In the genomic region with DNA sequence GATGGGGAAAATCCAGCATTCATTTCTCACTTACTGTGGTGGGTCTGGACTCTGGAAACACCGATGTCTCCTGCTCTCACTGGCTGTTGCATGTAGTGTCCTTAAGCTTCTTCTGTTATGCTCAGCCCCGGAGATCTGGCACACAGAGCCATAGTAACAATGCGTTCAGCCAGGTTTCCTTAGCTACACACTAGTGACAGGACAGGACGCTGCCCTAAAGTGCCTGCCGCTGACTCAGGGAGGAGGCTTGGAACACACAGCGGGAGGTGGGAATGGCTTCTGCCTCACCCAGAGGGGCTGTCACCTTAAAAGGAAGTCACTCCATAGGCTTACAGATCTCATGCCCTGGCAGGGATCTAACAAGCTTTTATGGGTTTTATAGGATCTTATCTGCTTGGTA, we compare ENCODE assay signal across 9 cellular contexts.
DNase-seq lines count a peak whose midpoint lies in the region; ATAC-seq and TF ChIP-seq lines count a peak whose summit lies in the region.
"Had no signal": no experiment of that assay in that cellular context is flagged by ENCODE, and none has a peak within 500 bp of the region (broad histone marks: within the 10 kb centered on the region; RNA-seq: fewer than 3 reads in every experiment).

No MANE protein-coding gene starts in this region.

- no peaks in the 10 kb centered on the region for H3K36me3 Mint-ChIP-seq in T-helper 17 cell (ENCODE audit: low read depth)

- peak overlapping the region; percentile 53; the same call in 1 of the 2 replicates for H3K9ac ChIP-seq in SK-N-SH

- 0 out of 4 replicates have a peak, but pooled peaks of 1 of the 2 experiments have one; percentile 6 for TF ChIP-seq EP300 in SK-N-SH (IDR thresholded peaks at IDR 0.05; ENCODE audit: borderline replicate concordance in 1 of 2, low read depth in 1 of 2, low read length in 1 of 2)

- POLR2A ChIA-PET in SK-N-SH (lab: Yijun Ruan, JAX): interaction anchor here (0.6 kb wide), 1 partner anchor 34 kb away, joined by 4 read pairs; no protein-coding TSS in a partner anchor

- H3K27ac ChIP-seq in SK-N-SH (ENCODE audit: low read depth in 2 of 2, low read length in 1 of 2): peak overlapping the region; percentile 57 to 94
- H3K27ac ChIP-seq: vagina had no signal

- H3K9me3 ChIP-seq in SK-N-SH (no peaks in the 10 kb centered on the region), T-helper 17 cell (ENCODE audit: control insufficient read depth, low read length, poor library complexity, severe bottlenecking) (no peaks in the 10 kb centered on the region)
- H3K9me3 ChIP-seq: vagina had no signal

- DNase-seq in H4 (ENCODE audit: low spot score) (peak; percentile 82), SK-N-SH (peak; percentile 57), glomerular visceral epithelial cell (ENCODE audit: extremely low spot score) (peak; percentile 47), putamen (ENCODE audit: low spot score) (peak; percentile 14), T-helper 17 cell (no peak)
- DNase-seq in stimulated activated CD4-positive, alpha-beta T cell treated with anti-CD3 and anti-CD28 coated beads, Interleukin-2, amount 100 ng/mL, for 24 hours: no peak

- no peaks in the 10 kb centered on the region for H3K79me2 ChIP-seq in SK-N-SH (ENCODE audit: insufficient read depth)

- peaks cover 5 to 43% of the 10 kb centered on the region in 2 experiments; a peak in 3 of 4 replicates for H3K4me1 ChIP-seq in SK-N-SH (ENCODE audit: control insufficient read depth in 1 of 2, insufficient read depth in 2 of 2, low read depth in 1 of 2, low read length in 1 of 2)

- H4K20me1 ChIP-seq in SK-N-SH (ENCODE audit: insufficient read depth): no peaks in the 10 kb centered on the region

- H3F3A ChIP-seq in SK-N-SH (replicated peaks; ENCODE audit: insufficient read depth): peaks cover 6% of the 10 kb centered on the region

- H3K9me2 ChIP-seq in SK-N-SH: no peaks in the 10 kb centered on the region

- H3K36me3 ChIP-seq in SK-N-SH (replicated peaks in 1 of 2; ENCODE audit: control insufficient read depth in 1 of 2, insufficient read depth in 2 of 2, low read length in 1 of 2): no peaks in the 10 kb centered on the region
- H3K36me3 ChIP-seq: vagina had no signal

- 3% methylated on average over 4 of the region's 6 CpGs for WGBS in SK-N-SH (ENCODE audit: low lambda C conversion rate)

- H3K27me3 Mint-ChIP-seq in T-helper 17 cell: peaks cover 7% of the 10 kb centered on the region

- no peaks in the 10 kb centered on the region for H3K4me1 Mint-ChIP-seq in T-helper 17 cell

- H2AFZ ChIP-seq in SK-N-SH (ENCODE audit: low read depth): peak overlapping the region; percentile 69

- H3K4me3 Mint-ChIP-seq in T-helper 17 cell: no peak overlapping the region

- TF ChIP-seq RAD21 in SK-N-SH (IDR thresholded peaks at IDR 0.05; ENCODE audit: low read length): peak; percentile 16

- no peak for TF ChIP-seq CTCF in SK-N-SH (IDR thresholded peaks at IDR 0.05)

- peak overlapping the region; percentile 32 to 43 for H3K4me3 ChIP-seq in SK-N-SH (ENCODE audit: low read depth in 2 of 2, low read length in 1 of 2)
- H3K4me3 ChIP-seq: vagina had no signal

- ATAC-seq in HG02610 (IDR thresholded peaks at IDR 0.05; ENCODE audit: unreplicated experiment) (no peak), HG03565 (IDR thresholded peaks at IDR 0.05; ENCODE audit: unreplicated experiment) (no peak), T-helper 17 cell (no peak)

- H3K4me2 ChIP-seq in SK-N-SH: peak overlapping the region; percentile 77

- CTCF ChIA-PET in SK-N-SH (lab: Yijun Ruan, JAX): interaction anchor here (0.9 kb wide), 1 partner anchor 380 kb away, joined by 4 read pairs; no protein-coding TSS in a partner anchor

- no peaks in the 10 kb centered on the region for H3K27me3 ChIP-seq in SK-N-SH (ENCODE audit: insufficient read depth)
- H3K27me3 ChIP-seq: vagina had no signal

- no peak overlapping the region for H3K27ac Mint-ChIP-seq in T-helper 17 cell

TF ChIP-seq in SK-N-SH, 30 proteins besides CTCF, POLR2A, EP300 and RAD21 (continues in another document):
- peak; percentile 13; the same call in 1 of the 2 replicates for TF ChIP-seq TCF12 (IDR thresholded peaks at IDR 0.05)
- TF ChIP-seq, protein P1, sequence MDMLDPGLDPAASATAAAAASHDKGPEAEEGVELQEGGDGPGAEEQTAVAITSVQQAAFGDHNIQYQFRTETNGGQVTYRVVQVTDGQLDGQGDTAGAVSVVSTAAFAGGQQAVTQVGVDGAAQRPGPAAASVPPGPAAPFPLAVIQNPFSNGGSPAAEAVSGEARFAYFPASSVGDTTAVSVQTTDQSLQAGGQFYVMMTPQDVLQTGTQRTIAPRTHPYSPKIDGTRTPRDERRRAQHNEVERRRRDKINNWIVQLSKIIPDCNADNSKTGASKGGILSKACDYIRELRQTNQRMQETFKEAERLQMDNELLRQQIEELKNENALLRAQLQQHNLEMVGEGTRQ (IDR thresholded peaks at IDR 0.05; ENCODE audit: borderline replicate concordance, low read depth, low read length): no peak
- no peak for TF ChIP-seq MEF2A (IDR thresholded peaks at IDR 0.05; ENCODE audit: borderline replicate concordance, low read depth)
- TF ChIP-seq RFX5 (IDR thresholded peaks at IDR 0.05; ENCODE audit: low read length): 0 out of 2 replicates have a peak, but pooled peaks have one; percentile 36
- TF ChIP-seq MXI1 (IDR thresholded peaks at IDR 0.05; ENCODE audit: low read depth, low read length): peak; percentile 81
- no peak for TF ChIP-seq FOXM1 (IDR thresholded peaks at IDR 0.05; ENCODE audit: low read depth)
- TF ChIP-seq POLR2AphosphoS5 (IDR thresholded peaks at IDR 0.05; ENCODE audit: low read depth, low read length): no peak
- TF ChIP-seq, protein P2, sequence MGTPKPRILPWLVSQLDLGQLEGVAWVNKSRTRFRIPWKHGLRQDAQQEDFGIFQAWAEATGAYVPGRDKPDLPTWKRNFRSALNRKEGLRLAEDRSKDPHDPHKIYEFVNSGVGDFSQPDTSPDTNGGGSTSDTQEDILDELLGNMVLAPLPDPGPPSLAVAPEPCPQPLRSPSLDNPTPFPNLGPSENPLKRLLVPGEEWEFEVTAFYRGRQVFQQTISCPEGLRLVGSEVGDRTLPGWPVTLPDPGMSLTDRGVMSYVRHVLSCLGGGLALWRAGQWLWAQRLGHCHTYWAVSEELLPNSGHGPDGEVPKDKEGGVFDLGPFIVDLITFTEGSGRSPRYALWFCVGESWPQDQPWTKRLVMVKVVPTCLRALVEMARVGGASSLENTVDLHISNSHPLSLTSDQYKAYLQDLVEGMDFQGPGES (IDR thresholded peaks at IDR 0.05; ENCODE audit: low read depth, low read length): no peak
- TF ChIP-seq CHD2 (IDR thresholded peaks at IDR 0.05; ENCODE audit: low read length, partially characterized antibody): no peak
- TF ChIP-seq, protein P3, sequence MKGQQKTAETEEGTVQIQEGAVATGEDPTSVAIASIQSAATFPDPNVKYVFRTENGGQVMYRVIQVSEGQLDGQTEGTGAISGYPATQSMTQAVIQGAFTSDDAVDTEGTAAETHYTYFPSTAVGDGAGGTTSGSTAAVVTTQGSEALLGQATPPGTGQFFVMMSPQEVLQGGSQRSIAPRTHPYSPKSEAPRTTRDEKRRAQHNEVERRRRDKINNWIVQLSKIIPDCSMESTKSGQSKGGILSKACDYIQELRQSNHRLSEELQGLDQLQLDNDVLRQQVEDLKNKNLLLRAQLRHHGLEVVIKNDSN (IDR thresholded peaks at IDR 0.05; ENCODE audit: borderline replicate concordance, low read depth): no peak
- 0 out of 2 replicates have a peak, but pooled peaks have one; percentile 58 for TF ChIP-seq FOXJ3 (CRISPR knock-in tag; IDR thresholded peaks at IDR 0.05)
- no peak for TF ChIP-seq NRF1 (IDR thresholded peaks at IDR 0.05; ENCODE audit: low read depth, low read length)
- no peak for TF ChIP-seq EZH2phosphoT487 (IDR thresholded peaks at IDR 0.05; ENCODE audit: borderline replicate concordance, low read depth)
- TF ChIP-seq GABPA (IDR thresholded peaks at IDR 0.05; ENCODE audit: low read depth): no peak
- TF ChIP-seq SIN3A (IDR thresholded peaks at IDR 0.05; ENCODE audit: borderline replicate concordance, low read depth, low read length): no peak
- TF ChIP-seq YY1 (IDR thresholded peaks at IDR 0.05; ENCODE audit: low read depth): no peak
- TF ChIP-seq, protein P4, sequence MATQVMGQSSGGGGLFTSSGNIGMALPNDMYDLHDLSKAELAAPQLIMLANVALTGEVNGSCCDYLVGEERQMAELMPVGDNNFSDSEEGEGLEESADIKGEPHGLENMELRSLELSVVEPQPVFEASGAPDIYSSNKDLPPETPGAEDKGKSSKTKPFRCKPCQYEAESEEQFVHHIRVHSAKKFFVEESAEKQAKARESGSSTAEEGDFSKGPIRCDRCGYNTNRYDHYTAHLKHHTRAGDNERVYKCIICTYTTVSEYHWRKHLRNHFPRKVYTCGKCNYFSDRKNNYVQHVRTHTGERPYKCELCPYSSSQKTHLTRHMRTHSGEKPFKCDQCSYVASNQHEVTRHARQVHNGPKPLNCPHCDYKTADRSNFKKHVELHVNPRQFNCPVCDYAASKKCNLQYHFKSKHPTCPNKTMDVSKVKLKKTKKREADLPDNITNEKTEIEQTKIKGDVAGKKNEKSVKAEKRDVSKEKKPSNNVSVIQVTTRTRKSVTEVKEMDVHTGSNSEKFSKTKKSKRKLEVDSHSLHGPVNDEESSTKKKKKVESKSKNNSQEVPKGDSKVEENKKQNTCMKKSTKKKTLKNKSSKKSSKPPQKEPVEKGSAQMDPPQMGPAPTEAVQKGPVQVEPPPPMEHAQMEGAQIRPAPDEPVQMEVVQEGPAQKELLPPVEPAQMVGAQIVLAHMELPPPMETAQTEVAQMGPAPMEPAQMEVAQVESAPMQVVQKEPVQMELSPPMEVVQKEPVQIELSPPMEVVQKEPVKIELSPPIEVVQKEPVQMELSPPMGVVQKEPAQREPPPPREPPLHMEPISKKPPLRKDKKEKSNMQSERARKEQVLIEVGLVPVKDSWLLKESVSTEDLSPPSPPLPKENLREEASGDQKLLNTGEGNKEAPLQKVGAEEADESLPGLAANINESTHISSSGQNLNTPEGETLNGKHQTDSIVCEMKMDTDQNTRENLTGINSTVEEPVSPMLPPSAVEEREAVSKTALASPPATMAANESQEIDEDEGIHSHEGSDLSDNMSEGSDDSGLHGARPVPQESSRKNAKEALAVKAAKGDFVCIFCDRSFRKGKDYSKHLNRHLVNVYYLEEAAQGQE (IDR thresholded peaks at IDR 0.05; ENCODE audit: low read depth, low read length): no peak
- no peak for TF ChIP-seq RXRA (IDR thresholded peaks at IDR 0.05; ENCODE audit: borderline replicate concordance, low read depth)
- 0 out of 2 replicates have a peak, but pooled peaks have one; percentile 34 for TF ChIP-seq RCOR1 (IDR thresholded peaks at IDR 0.05; ENCODE audit: low read length)
- no peak for TF ChIP-seq JUND (IDR thresholded peaks at IDR 0.05)

Comparison
In these comparisons a context has a peak if more than half of its experiments do, and no peak if none do; other contexts are left out.
1. DNase-seq: peak in H4 (single experiment), SK-N-SH (single experiment), glomerular visceral epithelial cell (single experiment) and putamen (single experiment); none in stimulated activated CD4-positive, alpha-beta T cell treated with anti-CD3 and anti-CD28 coated beads, Interleukin-2, amount 100 ng/mL, for 24 hours (0 of 2) and T-helper 17 cell (0 of 3).